26 cellular contexts compared by ENCODE assay signal in the genomic region with DNA sequence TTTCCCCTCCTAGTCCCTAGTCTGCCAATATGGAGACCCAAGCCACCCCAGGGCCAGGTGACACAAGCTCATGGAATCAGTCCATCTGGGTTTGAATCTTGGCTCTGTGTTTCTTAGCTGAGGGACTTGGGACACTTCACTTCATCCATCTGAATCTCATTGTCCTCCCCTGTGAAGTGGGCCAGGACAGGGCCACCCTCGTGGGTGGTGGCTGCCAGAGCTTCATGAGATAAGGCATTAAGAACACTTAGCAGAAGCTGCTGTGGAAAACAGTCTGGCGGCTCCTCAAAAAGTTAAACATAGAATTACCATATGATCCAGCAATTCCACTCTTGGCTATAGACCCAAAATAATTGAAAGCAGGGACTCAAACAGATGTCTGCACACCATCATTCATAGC. TPM values are rescaled to one million over a fixed set of nuclear protein-coding genes. Genes with fewer than 3 reads are reported as not detected.
"Had no signal": no experiment of that assay in that cellular context is flagged by ENCODE, and none has a peak within 500 bp of the region (broad histone marks: within the 10 kb centered on the region; RNA-seq: fewer than 3 reads in every experiment).

No MANE protein-coding gene starts in this region.

- H3K9me3 Mint-ChIP-seq: naive B cell; natural killer cell; stimulated activated memory B cell treated with anti-CD40 and anti-IgM and Interleukin-4, amounts not matched to agents 10 μg/mL and 1 μg/mL and 100 μg/mL, for 72 hours; stimulated activated naive CD8-positive, alpha-beta T cell treated with anti-CD3 and anti-CD28 coated beads, Interleukin-15, amount 100 ng/mL, for 72 hours; type B pancreatic cell had no signal

- H3K4me1 Mint-ChIP-seq: mesothelial cell of epicardium; natural killer cell; stimulated activated memory B cell treated with anti-CD40 and anti-IgM and Interleukin-4, amounts not matched to agents 10 μg/mL and 1 μg/mL and 100 μg/mL, for 72 hours; stimulated activated naive CD8-positive, alpha-beta T cell treated with anti-CD3 and anti-CD28 coated beads, Interleukin-15, amount 100 ng/mL, for 72 hours had no signal

- H3K27ac Mint-ChIP-seq: mesothelial cell of epicardium; natural killer cell; stimulated activated memory B cell treated with anti-CD40 and anti-IgM and Interleukin-4, amounts not matched to agents 10 μg/mL and 1 μg/mL and 100 μg/mL, for 72 hours; stimulated activated naive CD8-positive, alpha-beta T cell treated with anti-CD3 and anti-CD28 coated beads, Interleukin-15, amount 100 ng/mL, for 72 hours; type B pancreatic cell had no signal

- H3K36me3 ChIP-seq: ovary, prostate gland, right lobe of liver, tibial nerve, uterus had no signal

- H3K4me1 ChIP-seq: prostate gland had no signal

- H3K9me3 ChIP-seq: ovary, prostate gland, right lobe of liver, tibial nerve, uterus had no signal

- H3K4me3 ChIP-seq: hepatocyte, lung, ovary, prostate gland, right lobe of liver, smooth muscle cell, tibial nerve, uterus had no signal

- H3K27ac ChIP-seq: hepatocyte, ovary, prostate gland, right lobe of liver, tibial nerve, uterus had no signal

- ATAC-seq: left lobe of liver; natural killer cell; right lobe of liver; stimulated activated memory B cell treated with anti-CD40 and anti-IgM and Interleukin-4, amounts not matched to agents 10 μg/mL and 1 μg/mL and 100 μg/mL, for 72 hours; stimulated activated naive CD8-positive, alpha-beta T cell treated with anti-CD3 and anti-CD28 coated beads, Interleukin-15, amount 100 ng/mL, for 72 hours had no signal

- H3K27me3 ChIP-seq: hepatocyte, ovary, right lobe of liver, tibial nerve, uterus had no signal

- H3K4me3 Mint-ChIP-seq: mesothelial cell of epicardium; naive B cell; natural killer cell; stimulated activated memory B cell treated with anti-CD40 and anti-IgM and Interleukin-4, amounts not matched to agents 10 μg/mL and 1 μg/mL and 100 μg/mL, for 72 hours; stimulated activated naive CD8-positive, alpha-beta T cell treated with anti-CD3 and anti-CD28 coated beads, Interleukin-15, amount 100 ng/mL, for 72 hours; type B pancreatic cell had no signal

- DNase-seq: islet precursor cell; mesendoderm; naive B cell; natural killer cell; ovary; retina; right lobe of liver; stimulated activated CD4-positive, alpha-beta T cell treated with anti-CD3 and anti-CD28 coated beads, Interleukin-1b, Interleukin-23, amount 100 ng/mL, for 48 hours; stimulated activated CD4-positive, alpha-beta T cell treated with anti-CD3 and anti-CD28 coated beads, Interleukin-2, amount 100 ng/mL, for 48 hours; stimulated activated CD4-positive, alpha-beta T cell treated with anti-CD3 and anti-CD28 coated beads, Interleukin-4, amount 100 ng/mL, for 4 hours; stimulated activated CD8-positive, alpha-beta memory T cell treated with anti-CD3 and anti-CD28 coated beads, Interleukin-4, amount 100 ng/mL, for 48 hours; stimulated activated naive CD4-positive, alpha-beta T cell treated with Interleukin-2 at 50 U/mL for 16 hours; stimulated activated naive CD8-positive, alpha-beta T cell treated with anti-CD3 and anti-CD28 coated beads, Interleukin-15, amount 100 ng/mL, for 72 hours; substantia nigra; uterus had no signal

- H3K36me3 Mint-ChIP-seq: mesothelial cell of epicardium; naive B cell; natural killer cell; stimulated activated memory B cell treated with anti-CD40 and anti-IgM and Interleukin-4, amounts not matched to agents 10 μg/mL and 1 μg/mL and 100 μg/mL, for 72 hours; type B pancreatic cell had no signal

RNA-seq across cellular contexts. Expression of a gene that starts 42.3 kb away (rescaled TPM):
- total RNA-seq: kidney epithelial cell, mesothelial cell of epicardium had no signal
- polyA plus RNA-seq: neural cell had no signal
